In genomic region chr4:105186701-105187158, GRCh38 we compare ENCODE assay signal across 17 cellular contexts. TPM values are rescaled to one million over a fixed set of nuclear protein-coding genes. Genes with fewer than 3 reads are reported as not detected.
A peak's percentile ranks its signal among the peaks of the same experiment; 100 is the strongest.
DNase-seq lines count a peak whose midpoint lies in the region; ATAC-seq and TF ChIP-seq lines count a peak whose summit lies in the region.
"Had no signal": no experiment of that assay in that cellular context is flagged by ENCODE, and none has a peak within 500 bp of the region (broad histone marks: within the 10 kb centered on the region; RNA-seq: fewer than 3 reads in every experiment).

No MANE protein-coding gene starts in this region.

- H3K9me3 ChIP-seq in tibial artery: no peaks in the 10 kb centered on the region
- H3K9me3 ChIP-seq: BLaER1 treated with 17β-estradiol and CSF1 and Interleukin-3, amounts not matched to agents 10 nM and 100 nM; mucosa of descending colon; stomach had no signal

- H3K27me3 ChIP-seq in ACC112 (ENCODE audit: insufficient read depth, low read length) (no peaks in the 10 kb centered on the region), tibial artery (no peaks in the 10 kb centered on the region)
- H3K27me3 ChIP-seq: BLaER1 treated with 17β-estradiol and CSF1 and Interleukin-3, amounts not matched to agents 10 nM and 100 nM; cardiac muscle cell; stomach had no signal

- peaks cover 54% of the 10 kb centered on the region for H3K4me1 Mint-ChIP-seq in HFFc6 (ENCODE audit: low read depth)
- H3K4me1 Mint-ChIP-seq in activated CD8-positive, alpha-beta T cell treated with anti-CD3 and anti-CD28 coated beads for 36 hours (ENCODE audit: low read depth): peaks cover 70% of the 10 kb centered on the region

- no peaks in the 10 kb centered on the region for H3K27me3 Mint-ChIP-seq in HFFc6 (ENCODE audit: insufficient read depth)
- no peaks in the 10 kb centered on the region for H3K27me3 Mint-ChIP-seq in activated CD8-positive, alpha-beta T cell treated with anti-CD3 and anti-CD28 coated beads for 36 hours

- H3K4me3 Mint-ChIP-seq in HFFc6: no peak overlapping the region
- no peak overlapping the region for H3K4me3 Mint-ChIP-seq in activated CD8-positive, alpha-beta T cell treated with anti-CD3 and anti-CD28 coated beads for 36 hours

- H3K27ac Mint-ChIP-seq in HFFc6: peak overlapping the region; percentile 30; the same call in 1 of the 2 replicates
- no peak overlapping the region for H3K27ac Mint-ChIP-seq in activated CD8-positive, alpha-beta T cell treated with anti-CD3 and anti-CD28 coated beads for 36 hours

- H3K4me1 ChIP-seq in ACC112 (ENCODE audit: control insufficient read depth, insufficient read depth, low read length, unreplicated experiment) (peaks cover 26% of the 10 kb centered on the region), tibial artery (peaks cover 0 to 30% (median 3%) of the 10 kb centered on the region in 4 donors)

- H3K36me3 ChIP-seq in ACC112 (ENCODE audit: insufficient read depth, low read length) (no peaks in the 10 kb centered on the region), tibial artery (no peaks in the 10 kb centered on the region)
- H3K36me3 ChIP-seq: stomach had no signal

- H3K36me3 Mint-ChIP-seq in HFFc6 (ENCODE audit: low read depth): peaks cover 4% of the 10 kb centered on the region; the same call in 1 of the 2 replicates
- H3K36me3 Mint-ChIP-seq in activated CD8-positive, alpha-beta T cell treated with anti-CD3 and anti-CD28 coated beads for 36 hours (ENCODE audit: low read depth): peaks cover 28% of the 10 kb centered on the region

- CTCF ChIA-PET in activated CD8-positive, alpha-beta T cell treated with anti-CD3 and anti-CD28 coated beads for 36 hours (lab: Charles Lee): interaction anchor here (0.7 to 1.2 kb wide), 2 partner anchors 8 to 12 kb away, joined by 3 to 4 read pairs; no protein-coding TSS in a partner anchor

- H3K9me3 Mint-ChIP-seq in HFFc6: no peaks in the 10 kb centered on the region
- no peaks in the 10 kb centered on the region for H3K9me3 Mint-ChIP-seq in activated CD8-positive, alpha-beta T cell treated with anti-CD3 and anti-CD28 coated beads for 36 hours

- peaks cover 15% of the 10 kb centered on the region for H3K79me2 ChIP-seq in ACC112 (ENCODE audit: control insufficient read depth, insufficient read depth, low read length, unreplicated experiment)

- H3K4me3 ChIP-seq in ACC112 (ENCODE audit: low read depth, low read length): no peak overlapping the region
- H3K4me3 ChIP-seq in tibial artery: no peak overlapping the region
- H3K4me3 ChIP-seq: BLaER1 treated with 17β-estradiol and CSF1 and Interleukin-3, amounts not matched to agents 10 nM and 100 nM; cardiac muscle cell; mucosa of descending colon; stomach had no signal

- no peak overlapping the region for H2AFZ ChIP-seq in ACC112 (ENCODE audit: low read length, unreplicated experiment)

- intact Hi-C loops in left cardiac atrium (cut with DNase I): no loop called here
- intact Hi-C loops in activated CD8-positive, alpha-beta T cell treated with anti-CD3 and anti-CD28 coated beads for 36 hours (cut with micrococcal nuclease): no loop called here
- intact Hi-C loops in tibial artery (cut with DNase I; ENCODE audit: low total_unique reads): no loop called here

- TF ChIP-seq CTCF in HFFc6 (IDR thresholded peaks at IDR 0.05): no peak
- TF ChIP-seq CTCF in activated CD8-positive, alpha-beta T cell treated with anti-CD3 and anti-CD28 coated beads for 36 hours (IDR thresholded peaks at IDR 0.05): no peak
- no peak for TF ChIP-seq CTCF in tibial artery (IDR thresholded peaks at IDR 0.05)

- DNase-seq in HFFc6: peak; percentile 50
- peak; percentile 42 for DNase-seq in astrocyte of the hippocampus (ENCODE audit: low read depth, low spot score)
- DNase-seq in left cardiac atrium: peak; percentile 24
- DNase-seq in activated CD8-positive, alpha-beta T cell treated with anti-CD3 and anti-CD28 coated beads for 36 hours: no peak
- no peak for DNase-seq in tibial artery
- DNase-seq in cortex of kidney (lab: John Stamatoyannopoulos, UW): no peak
- DNase-seq: activated T-cell treated with anti-CD3 and anti-CD28 coated beads, Interleukin-2, amount 50 U/mL, for 1 hour; GF-D8; mucosa of descending colon; NCI-H1694 treated with DMSO at 0.1 percent for 48 hours; NCI-H82; posterior cingulate gyrus; stomach had no signal

- ATAC-seq in left cardiac atrium (peak; percentile 75 to 83), GM19035 (IDR thresholded peaks at IDR 0.05; ENCODE audit: unreplicated experiment) (no peak)
- ATAC-seq in activated CD8-positive, alpha-beta T cell treated with anti-CD3 and anti-CD28 coated beads for 36 hours: no peak
- ATAC-seq: mucosa of descending colon had no signal

- H3K27ac ChIP-seq in ACC112 (ENCODE audit: low read depth, low read length): peak overlapping the region; percentile 18; the same call in 1 of the 2 replicates
- H3K27ac ChIP-seq in tibial artery: no peak overlapping the region
- H3K27ac ChIP-seq: BLaER1 treated with 17β-estradiol and CSF1 and Interleukin-3, amounts not matched to agents 10 nM and 100 nM; cardiac muscle cell; stomach had no signal

- POLR2A ChIA-PET in activated CD8-positive, alpha-beta T cell treated with anti-CD3 and anti-CD28 coated beads for 36 hours (lab: Charles Lee): interaction anchor here (0.9 kb wide), 1 partner anchor 240 kb away, joined by 3 read pairs; no protein-coding TSS in a partner anchor

RNA-seq across cellular contexts. Expression of gene TET2, which starts 40.1 kb away (rescaled TPM):
- 10 to 100 TPM in 3 of 6 experiments, 1 to 10 TPM in 3; 7.8 to 11.2 (median 9.9) TPM for total RNA-seq in HFFc6 (2021; fragmentation: NEBNext Ultra II Directional; extraction: Animal tissue kit (Norgen Biotek cat#: 25700))
- total RNA-seq in left cardiac atrium: 10 to 100 TPM; 17.3 to 19.6 TPM
- 10 to 100 TPM; 31.3 to 36.0 TPM for total RNA-seq in activated CD8-positive, alpha-beta T cell treated with anti-CD3 and anti-CD28 coated beads for 36 hours

Comparison
In these comparisons a context has a peak if more than half of its experiments do, and no peak if none do; other contexts are left out.
1. DNase-seq: peak in HFFc6 (single experiment), astrocyte of the hippocampus (single experiment) and left cardiac atrium (single experiment); none in activated CD8-positive, alpha-beta T cell treated with anti-CD3 and anti-CD28 coated beads for 36 hours (single experiment), tibial artery (0 of 2) and cortex of kidney (single experiment).
2. ATAC-seq: peak in left cardiac atrium (2 of 2); none in activated CD8-positive, alpha-beta T cell treated with anti-CD3 and anti-CD28 coated beads for 36 hours (single experiment) and GM19035 (single experiment).